8 cellular contexts compared by ENCODE assay signal in the genomic region with DNA sequence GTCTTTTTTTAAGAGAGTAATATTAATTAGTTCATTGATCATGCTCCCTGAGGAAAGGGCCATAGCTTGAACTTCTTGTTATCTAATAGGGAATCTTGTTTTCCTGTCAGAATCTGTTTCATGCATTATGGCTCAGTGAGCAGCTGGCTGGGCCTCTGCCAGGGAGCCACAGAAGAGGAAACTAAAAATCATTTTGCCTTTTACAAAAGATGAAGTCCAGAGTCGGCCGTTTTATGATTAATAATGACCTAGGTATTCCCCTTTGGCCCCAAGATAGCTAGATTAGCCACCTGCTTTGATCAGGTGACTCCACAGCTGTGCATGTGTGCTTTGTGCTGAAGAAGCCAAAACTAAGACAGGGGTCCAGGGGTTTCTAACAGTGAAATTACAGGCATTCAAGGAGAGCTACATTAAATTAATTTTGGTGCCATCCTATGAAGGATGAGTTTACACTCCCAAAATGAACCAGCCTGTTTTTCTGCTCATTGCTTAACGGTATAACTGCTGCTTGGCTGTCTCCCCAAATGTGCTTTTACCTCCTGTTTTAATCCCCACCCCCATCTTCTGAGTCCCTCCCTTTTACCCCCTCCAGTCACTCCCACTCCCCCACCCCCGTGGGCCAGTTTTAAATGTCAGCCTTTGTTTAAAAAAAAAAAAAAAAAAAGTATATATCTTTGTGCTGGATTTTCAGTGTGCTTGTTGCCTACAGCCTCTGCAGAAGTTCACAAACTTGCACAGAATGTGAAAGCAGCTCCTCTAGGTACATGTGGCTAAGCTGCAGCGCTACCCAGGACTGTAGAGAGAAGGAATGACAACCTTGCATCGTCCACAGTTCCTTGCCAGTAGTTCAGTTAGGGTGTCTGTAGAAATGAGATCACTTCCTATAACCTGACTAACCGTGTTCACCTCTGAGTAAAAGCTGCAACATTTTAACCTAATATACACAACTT.
A peak's percentile ranks its signal among the peaks of the same experiment; 100 is the strongest.
DNase-seq lines count a peak whose midpoint lies in the region; ATAC-seq and TF ChIP-seq lines count a peak whose summit lies in the region.

No MANE protein-coding gene starts in this region.

- peak overlapping the region; percentile 88 for H4K5ac ChIP-seq in IMR-90 (ENCODE audit: low read depth, low read length)

- POLR2A ChIA-PET in activated CD4-positive, alpha-beta T cell treated with anti-CD3 and anti-CD28 coated beads for 36 hours (lab: Charles Lee): no interaction called here
- POLR2A ChIA-PET in IMR-90 (lab: Charles Lee; ENCODE audit: unreplicated experiment): no interaction called here

- no peak overlapping the region for H3K4me2 ChIP-seq in IMR-90 (ENCODE audit: low read depth, low read length)

- H3K4me3 ChIP-seq in IMR-90 (ENCODE audit: insufficient read depth, low read depth, low read length) (no peak overlapping the region), endodermal cell (ENCODE audit: low read length) (no peak overlapping the region)

- no peak for TF ChIP-seq RAD21 in IMR-90 (IDR thresholded peaks at IDR 0.05; ENCODE audit: low read length)

- peak overlapping the region; percentile 78 for H2AK5ac ChIP-seq in IMR-90 (ENCODE audit: low read depth, low read length)

- H2BK120ac ChIP-seq in IMR-90 (ENCODE audit: low read depth, low read length): peak overlapping the region; percentile 44; the same call in 1 of the 2 replicates

- H3K4me1 ChIP-seq in IMR-90 (ENCODE audit: control insufficient read depth, insufficient read depth, low read length): peaks cover 38% of the 10 kb centered on the region
- H3K4me1 ChIP-seq in endodermal cell (ENCODE audit: control insufficient read depth, insufficient read depth, low read length): no peaks in the 10 kb centered on the region

- peak overlapping the region; percentile 82 for H3K18ac ChIP-seq in IMR-90 (ENCODE audit: low read depth, low read length)

- peaks cover 63% of the 10 kb centered on the region for H3K4me1 Mint-ChIP-seq in activated CD4-positive, alpha-beta T cell treated with anti-CD3 and anti-CD28 coated beads for 36 hours
- H3K4me1 Mint-ChIP-seq in naive B cell: peaks cover 48 to 80% (median 77%) of the 10 kb centered on the region in 3 donors
- peaks cover 7% of the 10 kb centered on the region for H3K4me1 Mint-ChIP-seq in endodermal cell

- H2AK9ac ChIP-seq in IMR-90 (replicated peaks; ENCODE audit: low read depth, low read length, poor library complexity): no peak overlapping the region

- H3K4ac ChIP-seq in IMR-90 (ENCODE audit: low read depth, low read length): peak overlapping the region; percentile 44

- H2BK5ac ChIP-seq in IMR-90 (ENCODE audit: low read depth, low read length, poor library complexity, severe bottlenecking): peak overlapping the region; percentile 31

- H4K8ac ChIP-seq in IMR-90 (ENCODE audit: low read depth in 2 of 2, low read length in 2 of 2): peak overlapping the region; percentile 20 to 27; a peak in 2 of 4 replicates

- no peak overlapping the region for H3K56ac ChIP-seq in IMR-90 (ENCODE audit: extremely low read depth, insufficient read depth, low read length)

- H3K14ac ChIP-seq in IMR-90 (replicated peaks; ENCODE audit: low read depth, low read length): peak overlapping the region; percentile 69; the same call in 1 of the 2 replicates

- peak; percentile 64 for DNase-seq in activated CD4-positive, alpha-beta T cell treated with anti-CD3 and anti-CD28 coated beads for 36 hours
- DNase-seq in activated CD4-positive, alpha-beta T cell treated with anti-CD3 and anti-CD28 coated beads for 1 hour: no peak
- DNase-seq in IMR-90 (peak; percentile 75), naive B cell (peak; percentile 55), NCI-H526 (lab: John Stamatoyannopoulos, UW) (no peak), endodermal cell (no peak)
- no peak for DNase-seq in activated naive CD4-positive, alpha-beta T cell treated with anti-CD3 and anti-CD28 coated beads, Interleukin-2, amount 50 U/mL, for 72 hours (ENCODE audit: low spot score in 2 of 2)

- no CpG with 5 or more reads among the region's 7 CpGs for WGBS in IMR-90 (ENCODE audit: extremely low coverage in 2 of 2, insufficient read length in 1 of 2), 2 experiments
- WGBS in endodermal cell (ENCODE audit: insufficient coverage in 1 of 2, insufficient read length in 1 of 2), 2 experiments: 92 to 95% methylated on average over 4 to 6 of the region's 7 CpGs

- H2AFZ ChIP-seq in IMR-90 (replicated peaks; ENCODE audit: low read length, poor library complexity): no peak overlapping the region

- dilution Hi-C loops in IMR-90 (cut with HindIII; ENCODE audit: low sequenced_read_pairs, unreplicated experiment): no loop called here

- no TSS peak for BruUV-seq in IMR-90 (replicated peaks; lab: Mats Ljungman, UMichigan)

- TF ChIP-seq CTCF in IMR-90 (conservative IDR thresholded peaks at IDR 0.05; ENCODE audit: low read depth, low read length): no peak
- TF ChIP-seq CTCF in endodermal cell (conservative IDR thresholded peaks at IDR 0.05): no peak

- peak overlapping the region; percentile 17 for H3K4me3 Mint-ChIP-seq in activated CD4-positive, alpha-beta T cell treated with anti-CD3 and anti-CD28 coated beads for 36 hours
- H3K4me3 Mint-ChIP-seq in naive B cell: peak overlapping the region; percentile 17 to 85 (median 53)
- H3K4me3 Mint-ChIP-seq in endodermal cell: no peak overlapping the region

- H3K27me3 Mint-ChIP-seq in activated CD4-positive, alpha-beta T cell treated with anti-CD3 and anti-CD28 coated beads for 36 hours: no peaks in the 10 kb centered on the region
- H3K27me3 Mint-ChIP-seq in naive B cell (peaks cover 0 to 7% (median 0%) of the 10 kb centered on the region in 3 donors), endodermal cell (ENCODE audit: insufficient read depth) (no peaks in the 10 kb centered on the region)

- peak overlapping the region; percentile 60; the same call in 1 of the 2 replicates for H2BK20ac ChIP-seq in IMR-90 (ENCODE audit: low read depth, low read length)

- peak; percentile 63 for ATAC-seq in activated CD4-positive, alpha-beta T cell treated with anti-CD3 and anti-CD28 coated beads for 36 hours
- ATAC-seq in GM21528 (IDR thresholded peaks at IDR 0.05; ENCODE audit: low FRiP score, unreplicated experiment) (peak; percentile 32), IMR-90 (ENCODE audit: low read depth) (no peak), naive B cell (ENCODE audit: low read depth in 2 of 2) (peak; percentile 12 to 16)
- ATAC-seq in activated naive CD4-positive, alpha-beta T cell treated with anti-CD3 and anti-CD28 coated beads, Interleukin-2, amount 50 U/mL, for 72 hours: peak; percentile 25 to 30

- peaks cover 13% of the 10 kb centered on the region for H3K36me3 ChIP-seq in IMR-90 (ENCODE audit: control insufficient read depth, insufficient read depth, low read length)
- H3K36me3 ChIP-seq in endodermal cell (ENCODE audit: control insufficient read depth, insufficient read depth, low read length): no peaks in the 10 kb centered on the region

- H3K27ac ChIP-seq in IMR-90 (ENCODE audit: insufficient read depth, low read length) (peak overlapping the region; percentile 72), endodermal cell (ENCODE audit: low read depth, low read length) (no peak overlapping the region)

- TF ChIP-seq POLR2A in IMR-90 (IDR thresholded peaks at IDR 0.05; ENCODE audit: low read depth, low read length): no peak

- in situ Hi-C loops in IMR-90 (cut with MboI; ENCODE audit: low sequenced_read_pairs): no loop called here

- peak overlapping the region; percentile 35; the same call in 1 of the 2 replicates for H4K91ac ChIP-seq in IMR-90 (ENCODE audit: insufficient read depth, low read depth, low read length)

- peaks cover 9 to 37% of the 10 kb centered on the region in 2 experiments; a peak in 3 of 4 replicates for H3K79me1 ChIP-seq in IMR-90 (ENCODE audit: low read depth in 1 of 2, low read length in 2 of 2)

- peaks cover 5% of the 10 kb centered on the region for H3K9me3 Mint-ChIP-seq in activated CD4-positive, alpha-beta T cell treated with anti-CD3 and anti-CD28 coated beads for 36 hours (ENCODE audit: low read depth)
- H3K9me3 Mint-ChIP-seq in activated naive CD4-positive, alpha-beta T cell treated with anti-CD3 and anti-CD28 coated beads, Interleukin-2, amount 50 U/mL, for 72 hours: peaks cover 4 to 6% of the 10 kb centered on the region in 2 donors
- H3K9me3 Mint-ChIP-seq in naive B cell: peaks cover 0 to 2% (median 0%) of the 10 kb centered on the region in 7 donors
- no peaks in the 10 kb centered on the region for H3K9me3 Mint-ChIP-seq in endodermal cell

- H3K9me3 ChIP-seq in IMR-90 (ENCODE audit: control insufficient read depth, insufficient read depth, low read length) (no peaks in the 10 kb centered on the region), endodermal cell (ENCODE audit: control insufficient read depth, low read length) (no peaks in the 10 kb centered on the region)

- intact Hi-C loops in activated CD4-positive, alpha-beta T cell treated with anti-CD3 and anti-CD28 coated beads for 36 hours (cut with DNase I, micrococcal nuclease): loop anchor here in 1 of 2 experiments (2.0 kb wide), 1 partner anchor 296 kb away; the partner anchor contains the start of gene RBBP8
- intact Hi-C loops in IMR-90 (cut with micrococcal nuclease): loop anchor here (5.0 kb wide), 3 partner anchors 74 to 196 kb away; partner anchors contain the start of gene CABLES1

- H3K9me1 ChIP-seq in IMR-90 (ENCODE audit: insufficient read depth, low read length): peaks cover 27% of the 10 kb centered on the region

- 0 out of 2 replicates have a peak overlapping the region, but pooled peaks have one; percentile 18 for H3K9ac ChIP-seq in IMR-90 (ENCODE audit: low read depth, low read length)
- no peak overlapping the region for H3K9ac ChIP-seq in endodermal cell (ENCODE audit: extremely low read depth, low read length, poor library complexity, severe bottlenecking)

- H3K27me3 ChIP-seq in IMR-90 (ENCODE audit: control insufficient read depth, insufficient read depth, low read length): no peaks in the 10 kb centered on the region
- no peaks in the 10 kb centered on the region for H3K27me3 ChIP-seq in endodermal cell (ENCODE audit: control insufficient read depth, insufficient read depth, low read length, poor library complexity, severe bottlenecking)

- CTCF ChIA-PET in activated CD4-positive, alpha-beta T cell treated with anti-CD3 and anti-CD28 coated beads for 36 hours (lab: Charles Lee): interaction anchor here (0.8 to 1.3 kb wide), 3 partner anchors 13 to 270 kb away, joined by 3 to 4 read pairs (median 4); no protein-coding TSS in a partner anchor
- CTCF ChIA-PET in IMR-90 (lab: Yijun Ruan, JAX): interaction anchor here (1.1 kb wide), 1 partner anchor 196 kb away, joined by 4 read pairs; no protein-coding TSS in a partner anchor

- peaks cover 16% of the 10 kb centered on the region for H3K36me3 Mint-ChIP-seq in activated CD4-positive, alpha-beta T cell treated with anti-CD3 and anti-CD28 coated beads for 36 hours (ENCODE audit: low read depth)
- peaks cover 30 to 52% of the 10 kb centered on the region in 2 donors for H3K36me3 Mint-ChIP-seq in activated naive CD4-positive, alpha-beta T cell treated with anti-CD3 and anti-CD28 coated beads, Interleukin-2, amount 50 U/mL, for 72 hours
- no peaks in the 10 kb centered on the region for H3K36me3 Mint-ChIP-seq in naive B cell
- peaks cover 50% of the 10 kb centered on the region for H3K36me3 Mint-ChIP-seq in endodermal cell (ENCODE audit: low read depth)

- H2BK15ac ChIP-seq in IMR-90 (ENCODE audit: low read depth, low read length): peak overlapping the region; percentile 84; the same call in 1 of the 3 replicates

- H4K20me1 ChIP-seq in IMR-90 (ENCODE audit: insufficient read depth, low read length): peaks cover 11% of the 10 kb centered on the region; the same call in 1 of the 2 replicates

- peak overlapping the region; percentile 95 for H3K27ac Mint-ChIP-seq in activated CD4-positive, alpha-beta T cell treated with anti-CD3 and anti-CD28 coated beads for 36 hours
- peak overlapping the region; percentile 80 to 95 for H3K27ac Mint-ChIP-seq in activated naive CD4-positive, alpha-beta T cell treated with anti-CD3 and anti-CD28 coated beads, Interleukin-2, amount 50 U/mL, for 72 hours
- H3K27ac Mint-ChIP-seq in naive B cell (peak overlapping the region; percentile 94 to 100 (median 98)), endodermal cell (no peak overlapping the region)

- no peak overlapping the region for H3K23ac ChIP-seq in IMR-90 (ENCODE audit: low read depth, low read length)

Comparison
In these comparisons a context has a peak if more than half of its experiments do, and no peak if none do; other contexts are left out.
1. DNase-seq: peak in activated CD4-positive, alpha-beta T cell treated with anti-CD3 and anti-CD28 coated beads for 36 hours (single experiment), IMR-90 (single experiment) and naive B cell (single experiment); none in activated CD4-positive, alpha-beta T cell treated with anti-CD3 and anti-CD28 coated beads for 1 hour (single experiment), activated naive CD4-positive, alpha-beta T cell treated with anti-CD3 and anti-CD28 coated beads, Interleukin-2, amount 50 U/mL, for 72 hours (0 of 2), NCI-H526 (0 of 2) and endodermal cell (single experiment).